In the genomic region with DNA sequence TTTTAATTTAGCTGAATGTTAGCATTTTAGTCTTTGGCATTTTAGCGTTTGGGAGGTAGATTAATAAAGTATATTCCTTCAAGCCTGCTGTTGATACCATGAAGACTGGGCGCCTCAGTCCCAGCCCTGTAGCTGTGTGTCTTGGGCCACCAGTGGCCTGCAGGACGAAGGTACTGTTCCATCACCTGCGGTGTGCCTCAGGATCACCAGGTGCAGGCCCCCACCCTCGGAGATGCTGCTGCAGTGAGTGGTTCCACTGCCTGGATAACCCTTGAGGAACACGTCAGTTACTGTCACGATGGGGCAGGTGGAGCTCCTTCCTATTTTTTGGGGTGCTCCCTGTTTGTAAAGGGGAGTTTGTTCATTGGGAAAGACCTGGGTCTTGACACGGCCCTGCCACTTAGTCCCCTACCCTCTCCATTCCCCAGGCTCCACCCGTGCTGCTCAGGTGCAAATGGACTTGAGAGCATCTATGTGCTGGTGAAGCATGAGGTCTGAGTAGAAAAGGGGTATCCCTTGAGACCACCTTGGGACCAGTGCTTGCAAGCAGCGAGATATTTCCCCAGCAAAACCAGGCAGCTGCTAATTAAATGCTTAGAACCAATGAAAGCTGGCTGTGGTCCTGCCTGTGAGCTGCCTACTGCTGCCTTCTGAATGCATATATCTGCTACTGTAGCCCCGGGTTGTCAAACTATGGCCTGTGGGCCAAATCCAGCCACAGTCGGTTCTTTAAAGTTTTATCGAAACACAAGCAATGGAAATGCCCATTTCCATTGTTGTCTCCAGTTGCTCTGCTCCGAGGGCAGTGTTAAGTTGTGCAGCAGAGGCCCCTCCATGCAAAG, we compare ENCODE assay signal across 16 cellular contexts. TPM values are rescaled to one million over a fixed set of nuclear protein-coding genes. Genes with fewer than 3 reads are reported as not detected.
"Had no signal": no experiment of that assay in that cellular context is flagged by ENCODE, and none has a peak within 500 bp of the region (broad histone marks: within the 10 kb centered on the region; RNA-seq: fewer than 3 reads in every experiment).

No MANE protein-coding gene starts in this region.

- H2AFZ ChIP-seq: neural progenitor cell, parathyroid adenoma had no signal

- H3K36me3 ChIP-seq: neural progenitor cell had no signal

- H3K79me2 ChIP-seq: parathyroid adenoma had no signal

- DNase-seq: activated CD4-positive, alpha-beta T cell treated with anti-CD3 and anti-CD28 coated beads for 1 hour; activated CD8-positive, alpha-beta T cell treated with anti-CD3 and anti-CD28 coated beads, Interleukin-2, amount 10 ng/mL, durations not matched to agents 7 days and 5 days; body of pancreas; hippocampal formation; midbrain; stimulated activated CD4-positive, alpha-beta T cell treated with anti-CD3 and anti-CD28 coated beads, Interleukin-1b, Interleukin-23, amount 100 ng/mL, for 48 hours; transverse colon had no signal

- H3K9me3 ChIP-seq: body of pancreas, transverse colon had no signal

- H3K9ac ChIP-seq: neural progenitor cell, parathyroid adenoma had no signal

- ATAC-seq: activated CD8-positive, alpha-beta T cell treated with anti-CD3 and anti-CD28 coated beads, Interleukin-2, amount 10 ng/mL, durations not matched to agents 7 days and 5 days; body of pancreas; esophagus mucosa; stimulated activated memory B cell treated with anti-CD40 and anti-IgM and Interleukin-4, amounts not matched to agents 10 μg/mL and 1 μg/mL and 100 μg/mL, for 72 hours had no signal

- H3K27me3 ChIP-seq: body of pancreas, neural progenitor cell, transverse colon had no signal

- H3K4me2 ChIP-seq: neural progenitor cell had no signal

- H3K4me3 ChIP-seq: body of pancreas, neural progenitor cell, transverse colon had no signal

- H3K27ac ChIP-seq: body of pancreas, neural progenitor cell, parathyroid adenoma, transverse colon had no signal

- H3K4me1 ChIP-seq: body of pancreas, neural progenitor cell, parathyroid adenoma, transverse colon had no signal

RNA-seq across cellular contexts. Expression of a gene that starts 37.5 kb away (rescaled TPM):
- total RNA-seq: activated CD8-positive, alpha-beta T cell treated with anti-CD3 and anti-CD28 coated beads, Interleukin-2, amount 10 ng/mL, durations not matched to agents 7 days and 5 days; activated T-helper 2 cell treated with anti-CD3 and anti-CD28 coated beads, Interferon-gamma antibody, Interleukin-2, Interleukin-4, amounts not matched to agents 10 μg/mL and 5 μg/mL and 100 μg/mL, durations not matched to agents 14 hours and 24 hours and 36 hours; body of pancreas; esophagus mucosa; glomerular endothelial cell; kidney epithelial cell; lower leg skin; subcutaneous adipose tissue; transverse colon had no signal

RNA-seq across cellular contexts. Expression of a gene that starts 56.0 kb away (rescaled TPM):
- total RNA-seq: activated CD8-positive, alpha-beta T cell treated with anti-CD3 and anti-CD28 coated beads, Interleukin-2, amount 10 ng/mL, durations not matched to agents 7 days and 5 days; activated T-helper 2 cell treated with anti-CD3 and anti-CD28 coated beads, Interferon-gamma antibody, Interleukin-2, Interleukin-4, amounts not matched to agents 10 μg/mL and 5 μg/mL and 100 μg/mL, durations not matched to agents 14 hours and 24 hours and 36 hours; esophagus mucosa; glomerular endothelial cell; kidney epithelial cell; subcutaneous adipose tissue had no signal
